Comparison of ENCODE assay signal across 2 cellular contexts in the genomic region with DNA sequence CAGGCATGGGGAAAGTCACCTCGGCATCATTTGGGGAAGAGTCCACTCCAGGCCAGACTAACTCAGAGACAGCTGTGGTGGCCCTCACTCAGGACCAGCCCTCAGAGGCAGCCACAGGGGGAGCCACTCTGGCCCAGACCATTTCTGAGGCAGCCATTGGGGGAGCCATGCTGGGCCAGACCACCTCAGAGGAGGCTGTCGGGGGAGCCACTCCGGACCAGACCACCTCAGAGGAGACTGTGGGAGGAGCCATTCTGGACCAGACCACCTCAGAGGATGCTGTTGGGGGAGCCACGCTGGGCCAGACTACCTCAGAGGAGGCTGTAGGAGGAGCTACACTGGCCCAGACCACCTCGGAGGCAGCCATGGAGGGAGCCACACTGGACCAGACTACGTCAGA.
TF ChIP-seq lines count a peak whose summit lies in the region.

No MANE protein-coding gene starts in this region.

TF ChIP-seq in HCT116, 20 proteins besides CTCF, POLR2A, EP300 and RAD21:
- TF ChIP-seq EGR1 (IDR thresholded peaks at IDR 0.05; ENCODE audit: low read depth): no peak
- TF ChIP-seq ZNF274 (IDR thresholded peaks at IDR 0.05; ENCODE audit: low read depth, low read length): no peak
- TF ChIP-seq SRF (IDR thresholded peaks at IDR 0.05; ENCODE audit: low read depth): no peak
- TF ChIP-seq EZH2 (IDR thresholded peaks at IDR 0.05): no peak
- no peak for TF ChIP-seq CBX3 (IDR thresholded peaks at IDR 0.05; ENCODE audit: low read depth)
- TF ChIP-seq, protein P1, sequence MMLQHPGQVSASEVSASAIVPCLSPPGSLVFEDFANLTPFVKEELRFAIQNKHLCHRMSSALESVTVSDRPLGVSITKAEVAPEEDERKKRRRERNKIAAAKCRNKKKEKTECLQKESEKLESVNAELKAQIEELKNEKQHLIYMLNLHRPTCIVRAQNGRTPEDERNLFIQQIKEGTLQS (IDR thresholded peaks at IDR 0.05): no peak
- TF ChIP-seq SP1 (IDR thresholded peaks at IDR 0.05; ENCODE audit: low read depth): no peak

TF ChIP-seq in GM12878, 131 proteins besides CTCF, POLR2A, EP300 and RAD21:
- TF ChIP-seq NFXL1 (IDR thresholded peaks at IDR 0.05; ENCODE audit: borderline replicate concordance) (no peak), ESRRA (IDR thresholded peaks at IDR 0.05; ENCODE audit: low read length) (no peak), MXI1 (IDR thresholded peaks at IDR 0.05; ENCODE audit: low read depth, low read length) (no peak), CBX3 (IDR thresholded peaks at IDR 0.05; ENCODE audit: borderline replicate concordance, low read depth) (no peak), MYB (IDR thresholded peaks at IDR 0.05; ENCODE audit: borderline replicate concordance, low read depth, low read length) (no peak), HDAC6 (IDR thresholded peaks at IDR 0.05; ENCODE audit: unreplicated experiment) (no peak), SMARCA5 (IDR thresholded peaks at IDR 0.05) (no peak), YY1 (IDR thresholded peaks at IDR 0.05; ENCODE audit: low read depth, low read length) (no peak), CREB1 (IDR thresholded peaks at IDR 0.05; ENCODE audit: low read depth) (no peak), SPI1 (IDR thresholded peaks at IDR 0.05; ENCODE audit: borderline replicate concordance, insufficient read depth, low read depth, low read length) (no peak), CBFB (IDR thresholded peaks at IDR 0.05; ENCODE audit: low read depth) (no peak), GABPA (IDR thresholded peaks at IDR 0.05; ENCODE audit: low read depth) (no peak), TCF12 (IDR thresholded peaks at IDR 0.05; ENCODE audit: low read depth, low read length) (no peak), HCFC1 (IDR thresholded peaks at IDR 0.05; ENCODE audit: low read length) (no peak)
TF ChIP-seq in GM12878: peak in this region for 0.
